8 cellular contexts compared by ENCODE assay signal in genomic region chr5:1798589-1798988, GRCh38. TPM values are rescaled to one million over a fixed set of nuclear protein-coding genes. Genes with fewer than 3 reads are reported as not detected.
DNase-seq lines count a peak whose midpoint lies in the region; ATAC-seq and TF ChIP-seq lines count a peak whose summit lies in the region.
"Not testable (repeated sequence)": the region's sequence is repeated elsewhere in the genome, so short reads cannot be mapped to it uniquely, and the experiment has no call there.

No MANE protein-coding gene starts in this region.

- peaks cover 13% of the 10 kb centered on the region for H3K4me1 ChIP-seq in upper lobe of right lung

- BruUV-seq in Calu3 (replicated peaks; lab: Mats Ljungman, UMichigan): TSS peak; percentile 64
- not testable (repeated sequence) for BruUV-seq in MCF 10A (replicated peaks; lab: Mats Ljungman, UMichigan)

- H3K4me3 ChIP-seq in MG63: peak overlapping the region; percentile 91
- peak overlapping the region; percentile 91 for H3K4me3 ChIP-seq in fibroblast of villous mesenchyme (ENCODE audit: low read depth, low read length)
- H3K4me3 ChIP-seq in upper lobe of right lung: peak overlapping the region; percentile 97

- peaks cover 61% of the 10 kb centered on the region for H3K36me3 Mint-ChIP-seq in Calu3 (ENCODE audit: insufficient read depth, unreplicated experiment)
- H3K36me3 Mint-ChIP-seq in activated CD4-positive, alpha-beta T cell treated with anti-CD3 and anti-CD28 coated beads, Interleukin-2, amount 10 ng/mL, durations not matched to agents 7 days and 5 days (ENCODE audit: low read depth): peaks cover 33% of the 10 kb centered on the region
- H3K36me3 Mint-ChIP-seq in MCF 10A (ENCODE audit: insufficient read depth, unreplicated experiment): peaks cover 29% of the 10 kb centered on the region
- not testable (repeated sequence) for H3K36me3 Mint-ChIP-seq in memory B cell; progenitor cell of endocrine pancreas (ENCODE audit: insufficient read depth)

- H3K27me3 ChIP-seq in MG63, upper lobe of right lung: not testable (repeated sequence)

- not testable (repeated sequence) for DNase-seq in Calu3; MG63; activated CD4-positive, alpha-beta T cell treated with anti-CD3 and anti-CD28 coated beads, Interleukin-2, amount 10 ng/mL, durations not matched to agents 7 days and 5 days; MCF 10A (ENCODE audit: unreplicated experiment); fibroblast of villous mesenchyme (ENCODE audit: low read depth); memory B cell (ENCODE audit: low spot score in 2 of 2); progenitor cell of endocrine pancreas (ENCODE audit: low spot score, unreplicated experiment); upper lobe of right lung

- H3K27me3 Mint-ChIP-seq in Calu3 (ENCODE audit: unreplicated experiment); activated CD4-positive, alpha-beta T cell treated with anti-CD3 and anti-CD28 coated beads, Interleukin-2, amount 10 ng/mL, durations not matched to agents 7 days and 5 days; MCF 10A (ENCODE audit: insufficient read depth, unreplicated experiment); memory B cell; progenitor cell of endocrine pancreas: not testable (repeated sequence)

- POLR2A ChIA-PET in activated CD4-positive, alpha-beta T cell treated with anti-CD3 and anti-CD28 coated beads, Interleukin-2, amount 10 ng/mL, durations not matched to agents 7 days and 5 days (lab: Charles Lee): not testable (repeated sequence)
- POLR2A ChIA-PET in MCF 10A (lab: Yijun Ruan, JAX): interaction anchor here (0.7 to 6.8 kb wide), 5 partner anchors 31 to 175 kb away, joined by 3 to 131 read pairs (median 5); partner anchors contain the start of gene IRX4

- not testable (repeated sequence) for H3K9me3 ChIP-seq in MG63, upper lobe of right lung

- not testable (repeated sequence) for ATAC-seq in memory B cell (ENCODE audit: low read depth); upper lobe of right lung

- not testable (repeated sequence) for H3K4me1 Mint-ChIP-seq in Calu3 (ENCODE audit: low read depth, unreplicated experiment)
- H3K4me1 Mint-ChIP-seq in activated CD4-positive, alpha-beta T cell treated with anti-CD3 and anti-CD28 coated beads, Interleukin-2, amount 10 ng/mL, durations not matched to agents 7 days and 5 days: peaks cover 59% of the 10 kb centered on the region
- H3K4me1 Mint-ChIP-seq in MCF 10A (ENCODE audit: insufficient read depth, unreplicated experiment) (peaks cover 23% of the 10 kb centered on the region), memory B cell (peaks cover 28% of the 10 kb centered on the region), progenitor cell of endocrine pancreas (ENCODE audit: low read depth) (peaks cover 19% of the 10 kb centered on the region)

- peak overlapping the region; percentile 95 for H3K4me3 Mint-ChIP-seq in Calu3 (ENCODE audit: low read depth, unreplicated experiment)
- H3K4me3 Mint-ChIP-seq in activated CD4-positive, alpha-beta T cell treated with anti-CD3 and anti-CD28 coated beads, Interleukin-2, amount 10 ng/mL, durations not matched to agents 7 days and 5 days: peak overlapping the region; percentile 100
- H3K4me3 Mint-ChIP-seq in MCF 10A (ENCODE audit: unreplicated experiment): peak overlapping the region; percentile 98
- peak overlapping the region; percentile 93 for H3K4me3 Mint-ChIP-seq in memory B cell
- peak overlapping the region; percentile 99 for H3K4me3 Mint-ChIP-seq in progenitor cell of endocrine pancreas (ENCODE audit: low read depth)

- not testable (repeated sequence) for TF ChIP-seq CTCF in Calu3 (IDR thresholded peaks at IDR 0.05; ENCODE audit: unreplicated experiment); MCF 10A (IDR thresholded peaks at IDR 0.05; ENCODE audit: unreplicated experiment); fibroblast of villous mesenchyme (IDR thresholded peaks at IDR 0.05; ENCODE audit: insufficient read depth, low read depth, low read length); progenitor cell of endocrine pancreas (IDR thresholded peaks at IDR 0.05; ENCODE audit: unreplicated experiment); upper lobe of right lung (IDR thresholded peaks at IDR 0.05)

- peak overlapping the region; percentile 82 for H3K27ac Mint-ChIP-seq in Calu3 (ENCODE audit: unreplicated experiment)
- peak overlapping the region; percentile 85 for H3K27ac Mint-ChIP-seq in activated CD4-positive, alpha-beta T cell treated with anti-CD3 and anti-CD28 coated beads, Interleukin-2, amount 10 ng/mL, durations not matched to agents 7 days and 5 days
- H3K27ac Mint-ChIP-seq in MCF 10A (ENCODE audit: low read depth, unreplicated experiment): peak overlapping the region; percentile 97
- H3K27ac Mint-ChIP-seq in memory B cell: peak overlapping the region; percentile 94
- H3K27ac Mint-ChIP-seq in progenitor cell of endocrine pancreas: not testable (repeated sequence)

- H3K27ac ChIP-seq in upper lobe of right lung: not testable (repeated sequence)

- CTCF ChIA-PET in Calu3 (lab: Charles Lee) (interaction anchor here (0.9 kb wide), 1 partner anchor 25 kb away, joined by 4 read pairs; no protein-coding TSS in a partner anchor), MCF 10A (lab: Yijun Ruan, JAX) (interaction anchor here (0.6 to 1.6 kb wide), 2 partner anchors 34 to 321 kb away, joined by 3 to 7 read pairs; no protein-coding TSS in a partner anchor)
- CTCF ChIA-PET in activated CD4-positive, alpha-beta T cell treated with anti-CD3 and anti-CD28 coated beads, Interleukin-2, amount 10 ng/mL, durations not matched to agents 7 days and 5 days (lab: Charles Lee): interaction anchor here (0.8 kb wide), 1 partner anchor 154 kb away, joined by 3 read pairs; no protein-coding TSS in a partner anchor

- peaks cover 57% of the 10 kb centered on the region for H3K36me3 ChIP-seq in MG63
- H3K36me3 ChIP-seq in upper lobe of right lung: peaks cover 24% of the 10 kb centered on the region

- intact Hi-C loops in Calu3 (cut with micrococcal nuclease; ENCODE audit: unreplicated experiment); MCF 10A (cut with micrococcal nuclease); upper lobe of right lung (cut with DNase I): not testable (repeated sequence)

- H3K9me3 Mint-ChIP-seq in Calu3 (ENCODE audit: low read depth, unreplicated experiment); activated CD4-positive, alpha-beta T cell treated with anti-CD3 and anti-CD28 coated beads, Interleukin-2, amount 10 ng/mL, durations not matched to agents 7 days and 5 days; MCF 10A (ENCODE audit: unreplicated experiment); memory B cell; progenitor cell of endocrine pancreas (ENCODE audit: low read depth): not testable (repeated sequence)

RNA-seq across cellular contexts. Expression of gene MRPL36, which starts 1.0 kb away (rescaled TPM):
- total RNA-seq in Calu3 (2022) (45.8 and 55.5 TPM in 2 replicates), MCF 10A (2022) (90.5 and 101 TPM in 2 replicates), fibroblast of villous mesenchyme (49.7 and 55.1 TPM in 2 replicates), progenitor cell of endocrine pancreas (40.5 and 40.6 TPM in 2 replicates), upper lobe of right lung (29.4 TPM)
- total RNA-seq in MG63 (2014; rRNA removed; shearing (Covaris generic); ENCODE audit: low replicate concordance): 188 and 248 TPM in 2 replicates
- 10 to 100 TPM; 41.5 to 46.9 TPM for total RNA-seq in activated CD4-positive, alpha-beta T cell treated with anti-CD3 and anti-CD28 coated beads, Interleukin-2, amount 10 ng/mL, durations not matched to agents 7 days and 5 days

RNA-seq across cellular contexts. Expression of gene NDUFS6, which starts 2.6 kb away (rescaled TPM):
- total RNA-seq in Calu3 (2022) (42.5 and 44.7 TPM in 2 replicates), MCF 10A (2022) (44.1 and 65.6 TPM in 2 replicates), fibroblast of villous mesenchyme (22.9 and 37.4 TPM in 2 replicates), progenitor cell of endocrine pancreas (33.0 and 36.4 TPM in 2 replicates), upper lobe of right lung (23.5 TPM)
- total RNA-seq in MG63 (2014; rRNA removed; shearing (Covaris generic); ENCODE audit: low replicate concordance): 172 and 215 TPM in 2 replicates
- 10 to 100 TPM; 20.8 to 31.7 TPM for total RNA-seq in activated CD4-positive, alpha-beta T cell treated with anti-CD3 and anti-CD28 coated beads, Interleukin-2, amount 10 ng/mL, durations not matched to agents 7 days and 5 days
